25 cellular contexts compared by ENCODE assay signal in the genomic region with DNA sequence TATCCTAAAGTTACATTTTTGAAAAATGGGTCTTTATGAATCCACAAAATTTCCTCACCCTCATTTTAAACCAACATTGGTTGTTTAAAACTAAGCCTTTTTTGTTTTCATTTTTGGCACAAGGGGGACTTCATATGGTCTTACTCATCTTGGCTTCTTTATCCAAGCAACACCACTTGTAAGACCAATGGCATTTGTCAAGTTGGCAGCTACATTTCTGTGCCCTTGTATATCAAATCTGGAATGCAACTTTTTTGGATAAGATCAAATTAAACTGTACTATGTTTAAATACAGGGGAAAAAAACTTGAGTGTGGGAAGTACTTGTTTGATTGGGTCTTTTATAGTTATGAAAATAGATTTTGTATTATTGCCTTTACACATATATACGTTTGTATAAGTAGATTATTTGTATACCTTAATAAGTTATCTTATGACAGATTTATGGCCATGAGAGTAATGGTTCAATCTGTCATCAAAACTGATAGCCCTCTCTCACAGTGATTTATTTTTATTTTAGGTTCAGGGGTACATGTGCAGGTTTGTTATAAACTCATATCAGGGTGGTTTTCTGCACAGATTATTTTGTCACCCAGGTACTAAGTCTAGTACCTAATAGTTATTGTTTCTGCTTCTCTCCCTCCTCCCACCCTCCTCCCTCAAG. TPM values are rescaled to one million over a fixed set of nuclear protein-coding genes. Genes with fewer than 3 reads are reported as not detected.
DNase-seq lines count a peak whose midpoint lies in the region; ATAC-seq, FAIRE-seq and TF ChIP-seq lines count a peak whose summit lies in the region.
"Had no signal": no experiment of that assay in that cellular context is flagged by ENCODE, and none has a peak within 500 bp of the region (broad histone marks: within the 10 kb centered on the region; RNA-seq: fewer than 3 reads in every experiment).

No MANE protein-coding gene starts in this region.

- H3K27ac ChIP-seq in Karpas-422 (ENCODE audit: low read length) (peak overlapping the region; percentile 4; the same call in 1 of the 2 replicates), K562 (ENCODE audit: extremely low read depth, low read depth, low read length) (no peak overlapping the region), neural progenitor cell (no peak overlapping the region)
- H3K27ac ChIP-seq: breast epithelium, thoracic aorta had no signal

- no peak for FAIRE-seq in K562 (lab: Jason Lieb, UNC)
- FAIRE-seq: HepG2 had no signal

- H3K4me3 ChIP-seq in Karpas-422 (ENCODE audit: low read length) (no peak overlapping the region), K562 (no peak overlapping the region), neural progenitor cell (no peak overlapping the region)
- H3K4me3 ChIP-seq: breast epithelium, thoracic aorta had no signal

- TF ChIP-seq CTCF in K562 (IDR thresholded peaks at IDR 0.05 in 2 of 3, conservative IDR thresholded peaks at IDR 0.05 in 1 of 3; ENCODE audit: insufficient read depth in 2 of 3, low read depth in 1 of 3, low read length in 3 of 3) (no peak), type B pancreatic cell (conservative IDR thresholded peaks at IDR 0.05) (no peak), neural progenitor cell (IDR thresholded peaks at IDR 0.05) (no peak)

- H3K9me3 ChIP-seq in Karpas-422 (ENCODE audit: low read length) (no peaks in the 10 kb centered on the region), K562 (replicated peaks; ENCODE audit: control insufficient read depth, insufficient read depth, low read depth, low read length) (no peaks in the 10 kb centered on the region), neural progenitor cell (ENCODE audit: low read depth) (no peaks in the 10 kb centered on the region)
- H3K9me3 ChIP-seq: breast epithelium, thoracic aorta had no signal

- H3K4me1 ChIP-seq in Karpas-422 (ENCODE audit: low read length) (peaks cover 59% of the 10 kb centered on the region), K562 (replicated peaks in 1 of 2; ENCODE audit: control insufficient read depth in 2 of 2, insufficient read depth in 2 of 2, low read length in 2 of 2) (peaks cover 0 to 7% of the 10 kb centered on the region in 2 experiments; a peak in 3 of 5 replicates), neural progenitor cell (no peaks in the 10 kb centered on the region)
- H3K4me1 ChIP-seq: breast epithelium had no signal

- intact Hi-C loops in K562 (cut with micrococcal nuclease): no loop called here

- H3K9me3 Mint-ChIP-seq in type B pancreatic cell: peaks cover 5% of the 10 kb centered on the region
- H3K9me3 Mint-ChIP-seq in neural progenitor cell: peaks cover 8% of the 10 kb centered on the region
- H3K9me3 Mint-ChIP-seq: activated T-helper 17 cell treated with anti-CD3 and anti-CD28 coated beads, Interleukin-2, amount 50 U/mL, for 72 hours; CD8-positive, alpha-beta memory T cell; natural killer cell; stimulated activated naive B cell treated with anti-CD40 and anti-IgM and Interleukin-4, amounts not matched to agents 10 μg/mL and 1 μg/mL and 100 μg/mL, for 72 hours had no signal

- H3K36me3 ChIP-seq in Karpas-422 (ENCODE audit: insufficient read depth, low read length) (peaks cover 43% of the 10 kb centered on the region), K562 (ENCODE audit: control insufficient read depth, insufficient read depth, low read length) (peaks cover 18% of the 10 kb centered on the region; the same call in 2 of the 3 replicates), neural progenitor cell (peaks cover 7% of the 10 kb centered on the region)
- H3K36me3 ChIP-seq: breast epithelium had no signal

- H3K4me2 ChIP-seq in Karpas-422 (ENCODE audit: low read depth, low read length, poor library complexity, severe bottlenecking) (no peak overlapping the region), K562 (ENCODE audit: insufficient read depth, low read length) (no peak overlapping the region), neural progenitor cell (no peak overlapping the region)

- TF ChIP-seq POLR2A in K562 (conservative IDR thresholded peaks at IDR 0.05): no peak

- peak; percentile 47 for DNase-seq in AG20443 (ENCODE audit: low spot score)
- no peak for DNase-seq in Karpas-422
- DNase-seq in K562 (ENCODE audit: extremely low read depth in 1 of 4, low spot score in 3 of 4): no peak
- peak; percentile 13 for DNase-seq in myocyte (ENCODE audit: low read depth)
- DNase-seq in type B pancreatic cell (ENCODE audit: extremely low spot score, unreplicated experiment): no peak
- DNase-seq in SK-N-DZ (ENCODE audit: low spot score): no peak
- no peak for DNase-seq in neural progenitor cell (ENCODE audit: low spot score)
- DNase-seq: ACHN; activated CD4-positive, alpha-beta T cell treated with anti-CD3 and anti-CD28 coated beads for 48 hours; CD8-positive, alpha-beta memory T cell; cortex of kidney; DMS79 treated with DMSO at 0.1 percent for 48 hours; left cardiac atrium; mesenchymal stem cell; natural killer cell; NCI-H146; NCI-H748 treated with DMSO at 0.1 percent for 48 hours; SHP77; stimulated activated naive B cell treated with anti-CD40 and anti-IgM and Interleukin-4, amounts not matched to agents 10 μg/mL and 1 μg/mL and 100 μg/mL, for 72 hours had no signal

- H3K4me1 Mint-ChIP-seq in type B pancreatic cell (ENCODE audit: unreplicated experiment): peaks cover 21% of the 10 kb centered on the region
- H3K4me1 Mint-ChIP-seq in neural progenitor cell: peaks cover 10% of the 10 kb centered on the region
- H3K4me1 Mint-ChIP-seq: CD8-positive, alpha-beta memory T cell; natural killer cell had no signal

- no peak overlapping the region for H3K27ac Mint-ChIP-seq in type B pancreatic cell
- no peak overlapping the region for H3K27ac Mint-ChIP-seq in neural progenitor cell
- H3K27ac Mint-ChIP-seq: activated T-helper 17 cell treated with anti-CD3 and anti-CD28 coated beads, Interleukin-2, amount 50 U/mL, for 72 hours; stimulated activated naive B cell treated with anti-CD40 and anti-IgM and Interleukin-4, amounts not matched to agents 10 μg/mL and 1 μg/mL and 100 μg/mL, for 72 hours had no signal

- peaks cover 17% of the 10 kb centered on the region for H3K79me2 ChIP-seq in Karpas-422 (ENCODE audit: low read length)
- no peaks in the 10 kb centered on the region for H3K79me2 ChIP-seq in K562 (ENCODE audit: control insufficient read depth, insufficient read depth, low read length)
- no peaks in the 10 kb centered on the region for H3K79me2 ChIP-seq in neural progenitor cell (ENCODE audit: low read depth)

- H3F3A ChIP-seq in neural progenitor cell (ENCODE audit: low read depth): peaks cover 7% of the 10 kb centered on the region

- WGBS in K562 (ENCODE audit: insufficient coverage, low coverage, missing lambda C conversion rate): 33% methylated on average over 1 of the region's 1 CpG

- in situ Hi-C loops in K562 (cut with MboI): no loop called here

- H4K20me1 ChIP-seq in Karpas-422 (ENCODE audit: insufficient read depth, low read depth, low read length) (no peaks in the 10 kb centered on the region), K562 (replicated peaks; ENCODE audit: control insufficient read depth, insufficient read depth, low read length) (no peaks in the 10 kb centered on the region), neural progenitor cell (ENCODE audit: low read depth) (no peaks in the 10 kb centered on the region)

- no peak for TF ChIP-seq RAD21 in K562 (CRISPR knock-in tag; conservative IDR thresholded peaks at IDR 0.05 in 1 of 2, IDR thresholded peaks at IDR 0.05 in 1 of 2)

- H3K27me3 Mint-ChIP-seq in type B pancreatic cell (no peaks in the 10 kb centered on the region), neural progenitor cell (ENCODE audit: insufficient read depth, low read depth) (no peaks in the 10 kb centered on the region)
- H3K27me3 Mint-ChIP-seq: activated naive CD8-positive, alpha-beta T cell; activated T-helper 17 cell treated with anti-CD3 and anti-CD28 coated beads, Interleukin-2, amount 50 U/mL, for 72 hours; CD8-positive, alpha-beta memory T cell; stimulated activated naive B cell treated with anti-CD40 and anti-IgM and Interleukin-4, amounts not matched to agents 10 μg/mL and 1 μg/mL and 100 μg/mL, for 72 hours had no signal

- no TSS peak for BruUV-seq in K562 (replicated peaks; lab: Mats Ljungman, UMichigan)

- H3K4me3 Mint-ChIP-seq in type B pancreatic cell: no peak overlapping the region
- H3K4me3 Mint-ChIP-seq in neural progenitor cell: no peak overlapping the region
- H3K4me3 Mint-ChIP-seq: activated naive CD8-positive, alpha-beta T cell; activated T-helper 17 cell treated with anti-CD3 and anti-CD28 coated beads, Interleukin-2, amount 50 U/mL, for 72 hours; CD8-positive, alpha-beta memory T cell; natural killer cell; stimulated activated naive B cell treated with anti-CD40 and anti-IgM and Interleukin-4, amounts not matched to agents 10 μg/mL and 1 μg/mL and 100 μg/mL, for 72 hours had no signal

- H3K36me3 Mint-ChIP-seq in type B pancreatic cell: peaks cover 24% of the 10 kb centered on the region
- H3K36me3 Mint-ChIP-seq in neural progenitor cell: peaks cover 11% of the 10 kb centered on the region

- H3K9ac ChIP-seq in Karpas-422 (ENCODE audit: low read length) (no peak overlapping the region), K562 (ENCODE audit: insufficient read depth in 1 of 2, low read depth in 2 of 2, low read length in 2 of 2) (no peak overlapping the region), neural progenitor cell (no peak overlapping the region)

- H3K9me1 ChIP-seq in K562 (ENCODE audit: control insufficient read depth, insufficient read depth, low read length): no peaks in the 10 kb centered on the region

- H3K9me2 ChIP-seq in Karpas-422 (replicated peaks; ENCODE audit: insufficient read depth, low read length): no peaks in the 10 kb centered on the region

- ATAC-seq in K562: no peak
- ATAC-seq in HG02763 (IDR thresholded peaks at IDR 0.05; ENCODE audit: unreplicated experiment): no peak
- ATAC-seq: activated T-helper 17 cell treated with anti-CD3 and anti-CD28 coated beads, Interleukin-2, amount 50 U/mL, for 72 hours; HepG2; left cardiac atrium; natural killer cell; stimulated activated naive B cell treated with anti-CD40 and anti-IgM and Interleukin-4, amounts not matched to agents 10 μg/mL and 1 μg/mL and 100 μg/mL, for 72 hours had no signal

- H3K27me3 ChIP-seq in Karpas-422 (ENCODE audit: low read length) (no peaks in the 10 kb centered on the region), K562 (ENCODE audit: control insufficient read depth in 2 of 2, insufficient read depth in 2 of 2, low read length in 2 of 2) (no peaks in the 10 kb centered on the region), neural progenitor cell (no peaks in the 10 kb centered on the region)
- H3K27me3 ChIP-seq: breast epithelium had no signal

- POLR2A ChIA-PET in K562 (lab: Yijun Ruan, JAX): no interaction called here

- CTCF ChIA-PET in K562 (lab: Yijun Ruan, JAX; ENCODE audit: low intra/inter-chr PET ratio): no interaction called here

- H2AFZ ChIP-seq in Karpas-422 (ENCODE audit: low read length): no peak overlapping the region
- no peak overlapping the region for H2AFZ ChIP-seq in K562 (ENCODE audit: low read depth, low read length)
- H2AFZ ChIP-seq in neural progenitor cell (replicated peaks): no peak overlapping the region

- TF ChIP-seq EP300 in K562 (IDR thresholded peaks at IDR 0.05; ENCODE audit: low read length): no peak

RNA-seq across cellular contexts. Expression of gene GPR160, which starts 43.4 kb away (rescaled TPM):
- 67.6 and 94.6 TPM in 2 replicates for total RNA-seq in Karpas-422 (2014; rRNA removed; shearing (Covaris generic); ENCODE audit: low replicate concordance)
- 2.5 and 7.3 TPM in 2 replicates for total RNA-seq in K562 (2011; cell fraction: chromatin; rRNA removed; ENCODE audit: low replicate concordance)
- 1.3 and 2.4 TPM in 2 replicates for total RNA-seq in K562 (2011; cell fraction: nucleolus; rRNA removed)
- total RNA-seq in K562 (2011; cell fraction: nucleoplasm; rRNA removed): 4.3 and 6.6 TPM in 2 replicates
- 6.0 and 8.3 TPM in 2 replicates for total RNA-seq in K562 (2014; rRNA removed)
- 9.1 and 9.6 TPM in 2 replicates for total RNA-seq in K562 (2014; rRNA removed; fragmentation: Illumina TruSeq; extraction: Trizol)
- 7.8 and 9.5 TPM in 2 replicates for total RNA-seq in K562 (2015; rRNA removed; fragmentation: Illumina TruSeq; extraction: Trizol)
- 5.0 and 6.6 TPM in 2 replicates for total RNA-seq in K562 (2021)
- 6.8 and 8.7 TPM in 2 replicates for polyA plus RNA-seq in K562 (2011; rRNA removed)
- polyA plus RNA-seq in K562 (2011; cell fraction: cytosol; rRNA removed): 2.9 and 4.4 TPM in 2 replicates
- 1.4 and 1.7 TPM in 2 replicates for polyA plus RNA-seq in K562 (2011; cell fraction: nucleus; rRNA removed)
- 6.9 and 16.9 TPM in 2 replicates for polyA plus RNA-seq in K562 (2012)
- polyA plus RNA-seq in K562 (2014; fragmentation: Illumina TruSeq; extraction: Trizol): 9.9 and 10.5 TPM in 2 replicates
- polyA plus RNA-seq in K562 (2014; fragmentation: Nextera tagmentation; extraction: Ambion mirVana): 1 to 10 TPM; 1.3 to 1.5 TPM
- 5.1 and 6.0 TPM in 2 replicates for polyA plus RNA-seq in K562 (2014; rRNA removed)
- polyA minus RNA-seq in K562 (2011; rRNA and poly(A)+ RNA removed): 5.0 and 5.8 TPM in 2 replicates
- polyA minus RNA-seq in K562 (2011; cell fraction: cytosol; rRNA and poly(A)+ RNA removed): 2.4 and 3.2 TPM in 2 replicates
- polyA minus RNA-seq in K562 (2011; cell fraction: nucleus; rRNA and poly(A)+ RNA removed): 1.5 and 2.7 TPM in 2 replicates
- 0.31 and 1.1 TPM in 2 replicates for total RNA-seq in myocyte
- polyA plus RNA-seq in myocyte (2012): 0.59 TPM
- 7.3 and 13.1 TPM in 2 replicates for total RNA-seq in type B pancreatic cell (ENCODE audit: low replicate concordance)
- polyA plus RNA-seq in SK-N-DZ (2014; cell fraction: cytosol; rRNA removed): 0.28 and 1.1 TPM in 2 replicates
- polyA plus RNA-seq in SK-N-DZ (2014; cell fraction: nucleus; rRNA removed): 0.23 TPM in 1 of 2 replicates, not detected in the other
- total RNA-seq in neural progenitor cell (ENCODE audit: low replicate concordance): 4.3 and 6.0 TPM in 2 replicates

Comparison
In these comparisons a context has a peak if more than half of its experiments do, and no peak if none do; other contexts are left out.
1. DNase-seq: peak in AG20443 (single experiment) and myocyte (single experiment); none in Karpas-422 (single experiment), K562 (0 of 4), type B pancreatic cell (single experiment), SK-N-DZ (single experiment) and neural progenitor cell (single experiment).